ENCODE assay signal across 19 cellular contexts in genomic region chr10:81847675-81848074, GRCh38. TPM values are rescaled to one million over a fixed set of nuclear protein-coding genes. Genes with fewer than 3 reads are reported as not detected.
DNase-seq lines count a peak whose midpoint lies in the region; ATAC-seq and TF ChIP-seq lines count a peak whose summit lies in the region.
"Had no signal": no experiment of that assay in that cellular context is flagged by ENCODE, and none has a peak within 500 bp of the region (broad histone marks: within the 10 kb centered on the region; RNA-seq: fewer than 3 reads in every experiment).

No MANE protein-coding gene starts in this region.

- in situ Hi-C loops in gastrocnemius medialis (cut with MboI; ENCODE audit: low sequenced_read_pairs in 4 of 4) = no loop called here

- no peaks in the 10 kb centered on the region for H3K36me3 ChIP-seq in BLaER1 treated with 17β-estradiol and CSF1 and Interleukin-3, amounts not matched to agents 10 nM and 100 nM
- H3K36me3 ChIP-seq in NT2/D1 (ENCODE audit: insufficient read depth, insufficient read length, low read length) (no peaks in the 10 kb centered on the region), iPS DF 6.9 (ENCODE audit: control insufficient read depth, insufficient read depth, low read length) (no peaks in the 10 kb centered on the region), gastrocnemius medialis (no peaks in the 10 kb centered on the region)

- H3K9me3 ChIP-seq in BLaER1 treated with 17β-estradiol and CSF1 and Interleukin-3, amounts not matched to agents 10 nM and 100 nM (replicated peaks in 1 of 11) = no peaks in the 10 kb centered on the region
- H3K9me3 ChIP-seq in NT2/D1 (ENCODE audit: insufficient read depth, low read length) (no peaks in the 10 kb centered on the region), iPS DF 6.9 (ENCODE audit: control insufficient read depth, insufficient read depth, low read length) (no peaks in the 10 kb centered on the region), gastrocnemius medialis (no peaks in the 10 kb centered on the region)

- ATAC-seq in gastrocnemius medialis (no peak), HG03095 (IDR thresholded peaks at IDR 0.05; ENCODE audit: unreplicated experiment) (no peak)

- no peaks in the 10 kb centered on the region for H3K27me3 ChIP-seq in BLaER1 treated with 17β-estradiol and CSF1 and Interleukin-3, amounts not matched to agents 10 nM and 100 nM
- H3K27me3 ChIP-seq in NT2/D1 (ENCODE audit: insufficient read depth, insufficient read length) = no peaks in the 10 kb centered on the region
- H3K27me3 ChIP-seq in iPS DF 6.9 (ENCODE audit: control insufficient read depth, insufficient read depth, low read length) = no peaks in the 10 kb centered on the region
- H3K27me3 ChIP-seq in gastrocnemius medialis = no peaks in the 10 kb centered on the region

- no CpG with 5 or more reads among the region's 2 CpGs for WGBS in iPS DF 6.9 (ENCODE audit: insufficient coverage, insufficient read length)

- DNase-seq in NT2/D1 (ENCODE audit: low read depth, low spot score) = peak; percentile 51
- peak; percentile 27 for DNase-seq in iPS DF 6.9 (ENCODE audit: low read depth, low spot score)
- peak; percentile 24 for DNase-seq in medulla oblongata (ENCODE audit: extremely low spot score)
- DNase-seq in activated CD4-positive, alpha-beta T cell treated with anti-CD3 and anti-CD28 coated beads for 48 hours = no peak
- no peak for DNase-seq in anterior cingulate cortex (lab: John Stamatoyannopoulos, UW)
- DNase-seq in gastrocnemius medialis = no peak
- DNase-seq: 8988T, DMS153, HCEC 1CT, NCI-H1105, NCI-H1694 treated with DMSO at 0.1 percent for 48 hours, NCI-H2107, NCI-H226, NCI-H524 treated with DMSO at 0.1 percent for 48 hours, SHP77 treated with DMSO at 0.1 percent for 48 hours had no signal

- intact Hi-C loops in gastrocnemius medialis (cut with DNase I; ENCODE audit: low total_unique reads) = no loop called here

- H3K27ac ChIP-seq in BLaER1 treated with 17β-estradiol and CSF1 and Interleukin-3, amounts not matched to agents 10 nM and 100 nM = no peak overlapping the region
- H3K27ac ChIP-seq in iPS DF 6.9 (ENCODE audit: low read length) = no peak overlapping the region
- H3K27ac ChIP-seq in gastrocnemius medialis = no peak overlapping the region

- H3K4me2 ChIP-seq in BLaER1 treated with 17β-estradiol and CSF1 and Interleukin-3, amounts not matched to agents 10 nM and 100 nM = peak overlapping the region; percentile 29 to 59 (median 46); a peak in 17 of 22 replicates

- no peak overlapping the region for H3K4me3 ChIP-seq in BLaER1 treated with 17β-estradiol and CSF1 and Interleukin-3, amounts not matched to agents 10 nM and 100 nM
- H3K4me3 ChIP-seq in NT2/D1 (ENCODE audit: insufficient read length, low read depth) (no peak overlapping the region), iPS DF 6.9 (ENCODE audit: low read length) (no peak overlapping the region), gastrocnemius medialis (no peak overlapping the region)

- no peak for TF ChIP-seq POLR2A in gastrocnemius medialis (IDR thresholded peaks at IDR 0.05)

- no peaks in the 10 kb centered on the region for H4K20me1 ChIP-seq in BLaER1 treated with 17β-estradiol and CSF1 and Interleukin-3, amounts not matched to agents 10 nM and 100 nM

- peaks cover 14 to 28% (median 22%) of the 10 kb centered on the region in 10 experiments for H3K4me1 ChIP-seq in BLaER1 treated with 17β-estradiol and CSF1 and Interleukin-3, amounts not matched to agents 10 nM and 100 nM
- H3K4me1 ChIP-seq in NT2/D1 (ENCODE audit: insufficient read depth, insufficient read length) = peaks cover 2% of the 10 kb centered on the region
- H3K4me1 ChIP-seq in iPS DF 6.9 (ENCODE audit: control insufficient read depth, insufficient read depth, low read length) = peaks cover 1% of the 10 kb centered on the region; the same call in 1 of the 2 replicates
- no peaks in the 10 kb centered on the region for H3K4me1 ChIP-seq in gastrocnemius medialis

- TF ChIP-seq CTCF in gastrocnemius medialis (IDR thresholded peaks at IDR 0.05 in 4 of 5, conservative IDR thresholded peaks at IDR 0.05 in 1 of 5) = no peak

- no peak overlapping the region for H3K9ac ChIP-seq in BLaER1 treated with 17β-estradiol and CSF1 and Interleukin-3, amounts not matched to agents 10 nM and 100 nM
- no peak overlapping the region for H3K9ac ChIP-seq in NT2/D1 (ENCODE audit: insufficient read length, low read depth)

RNA-seq across cellular contexts. Expression of gene NRG3, which starts 27.3 kb away (rescaled TPM):
- total RNA-seq in gastrocnemius medialis = not detected
- total RNA-seq: HT1080, LHCN-M2 had no signal

Comparison
In these comparisons a context has a peak if more than half of its experiments do, and no peak if none do; other contexts are left out.
1. DNase-seq: peak in NT2/D1 (single experiment), iPS DF 6.9 (single experiment) and medulla oblongata (single experiment); none in activated CD4-positive, alpha-beta T cell treated with anti-CD3 and anti-CD28 coated beads for 48 hours (single experiment), anterior cingulate cortex (0 of 58) and gastrocnemius medialis (0 of 2).